In genomic region chr6:12108376-12108775, GRCh38 we compare ENCODE assay signal across 2 cellular contexts.
DNase-seq lines count a peak whose midpoint lies in the region; ATAC-seq, FAIRE-seq and TF ChIP-seq lines count a peak whose summit lies in the region.
"Not testable (repeated sequence)": the region's sequence is repeated elsewhere in the genome, so short reads cannot be mapped to it uniquely, and the experiment has no call there.

No MANE protein-coding gene starts in this region.

- CTCF ChIA-PET in K562 (lab: Yijun Ruan, JAX; ENCODE audit: low intra/inter-chr PET ratio): not testable (repeated sequence)

- FAIRE-seq in K562 (lab: Jason Lieb, UNC): not testable (repeated sequence)

- not testable (repeated sequence) for H3K27me3 ChIP-seq in K562 (ENCODE audit: control insufficient read depth in 2 of 2, insufficient read depth in 2 of 2, low read length in 2 of 2); testis

- H3K4me2 ChIP-seq in K562 (ENCODE audit: insufficient read depth, low read length): not testable (repeated sequence)

- POLR2A ChIA-PET in K562 (lab: Yijun Ruan, JAX): interaction anchor here (0.6 to 0.7 kb wide), 2 partner anchors 40 to 185 kb away, joined by 3 to 4 read pairs; no protein-coding TSS in a partner anchor

- not testable (repeated sequence) for H3K4me1 ChIP-seq in K562 (replicated peaks in 1 of 2; ENCODE audit: control insufficient read depth in 2 of 2, insufficient read depth in 2 of 2, low read length in 2 of 2); testis

- TF ChIP-seq EP300 in K562 (IDR thresholded peaks at IDR 0.05; ENCODE audit: low read length): not testable (repeated sequence)

- not testable (repeated sequence) for H3K4me3 ChIP-seq in K562
- H3K4me3 ChIP-seq in testis: peak overlapping the region; percentile 21 to 36

- H3K36me3 ChIP-seq in K562 (ENCODE audit: control insufficient read depth, insufficient read depth, low read length): peaks cover 29% of the 10 kb centered on the region
- H3K36me3 ChIP-seq in testis (ENCODE audit: low read depth, missing control alignments): not testable (repeated sequence)

- not testable (repeated sequence) for H3K9ac ChIP-seq in K562 (ENCODE audit: insufficient read depth in 1 of 2, low read depth in 2 of 2, low read length in 2 of 2)

- not testable (repeated sequence) for DNase-seq in K562 (ENCODE audit: extremely low read depth in 1 of 4, low spot score in 3 of 4); testis

- H2AFZ ChIP-seq in K562 (ENCODE audit: low read depth, low read length): not testable (repeated sequence)

- TF ChIP-seq POLR2A in K562 (conservative IDR thresholded peaks at IDR 0.05); testis (IDR thresholded peaks at IDR 0.05): not testable (repeated sequence)

- H4K20me1 ChIP-seq in K562 (replicated peaks; ENCODE audit: control insufficient read depth, insufficient read depth, low read length): not testable (repeated sequence)

- not testable (repeated sequence) for H3K27ac ChIP-seq in K562 (ENCODE audit: extremely low read depth, low read depth, low read length); testis

- TF ChIP-seq RAD21 in K562 (CRISPR knock-in tag; conservative IDR thresholded peaks at IDR 0.05 in 1 of 2, IDR thresholded peaks at IDR 0.05 in 1 of 2): not testable (repeated sequence)

- 98% methylated on average over 6 of the region's 33 CpGs for WGBS in K562 (ENCODE audit: insufficient coverage, low coverage, missing lambda C conversion rate)
- 84 to 96% methylated on average over 8 to 17 of the region's 33 CpGs for WGBS in testis, 2 donors

- not testable (repeated sequence) for BruUV-seq in K562 (replicated peaks; lab: Mats Ljungman, UMichigan)

- not testable (repeated sequence) for TF ChIP-seq CTCF in K562 (IDR thresholded peaks at IDR 0.05 in 2 of 3, conservative IDR thresholded peaks at IDR 0.05 in 1 of 3; ENCODE audit: insufficient read depth in 2 of 3, low read depth in 1 of 3, low read length in 3 of 3); testis (IDR thresholded peaks at IDR 0.05)

- intact Hi-C loops in K562 (cut with micrococcal nuclease); testis (cut with DNase I; ENCODE audit: low total_unique reads): not testable (repeated sequence)

- peaks cover 47% of the 10 kb centered on the region for H3K79me2 ChIP-seq in K562 (ENCODE audit: control insufficient read depth, insufficient read depth, low read length)

- not testable (repeated sequence) for H3K9me3 ChIP-seq in K562 (replicated peaks; ENCODE audit: control insufficient read depth, insufficient read depth, low read depth, low read length); testis

- in situ Hi-C loops in K562 (cut with MboI): not testable (repeated sequence)

- ATAC-seq in K562: not testable (repeated sequence)

- not testable (repeated sequence) for H3K9me1 ChIP-seq in K562 (ENCODE audit: control insufficient read depth, insufficient read depth, low read length)

TF ChIP-seq in K562, 482 proteins besides CTCF, POLR2A, EP300 and RAD21:
- peak; percentile 41; the same call in 1 of the 2 replicates for TF ChIP-seq ZBTB33 (CRISPR knock-in tag; IDR thresholded peaks at IDR 0.05)
- TF ChIP-seq POLR2G (IDR thresholded peaks at IDR 0.05; ENCODE audit: low read depth, low read length): 0 out of 2 replicates have a peak, but pooled peaks have one; percentile 13
